In the genomic region with DNA sequence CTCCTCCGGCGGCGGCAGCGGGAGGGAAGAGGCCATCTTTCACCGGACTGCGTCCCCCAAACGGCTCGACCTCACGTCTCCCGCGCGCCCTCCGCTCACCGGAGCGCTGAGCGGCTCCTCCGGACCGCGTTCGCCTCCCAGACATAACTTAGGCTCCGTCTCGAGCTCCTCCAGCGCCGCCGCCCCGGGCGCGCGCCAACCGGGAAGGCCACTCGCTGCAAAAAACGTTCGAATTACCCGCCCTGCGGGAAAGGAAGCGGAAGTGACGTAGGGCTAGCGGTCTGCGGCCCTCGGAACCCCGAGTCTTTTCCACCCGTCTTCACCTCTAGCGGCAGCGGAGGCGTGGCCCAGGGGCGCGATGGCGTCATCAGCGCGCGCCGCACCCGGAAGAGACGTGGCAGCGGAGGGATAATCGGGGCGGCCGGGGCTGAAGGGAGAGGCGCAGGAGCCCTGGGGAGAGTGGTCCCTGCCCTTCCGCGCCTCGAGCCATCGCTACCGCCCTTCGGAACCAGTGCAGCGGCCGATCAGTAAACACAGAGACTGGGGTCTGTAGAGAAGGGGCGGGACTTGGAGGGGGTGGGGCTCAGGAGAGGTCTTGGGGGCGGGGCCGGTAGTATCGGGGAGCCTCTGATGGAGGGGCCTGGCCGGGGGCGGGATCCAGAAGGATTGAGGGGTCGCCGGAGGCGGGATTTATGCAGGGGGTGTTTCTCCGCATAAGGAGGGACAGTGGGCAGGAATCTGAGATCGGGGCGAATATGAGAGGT, we compare ENCODE assay signal across 8 cellular contexts. TPM values are rescaled to one million over a fixed set of nuclear protein-coding genes. Genes with fewer than 3 reads are reported as not detected.
A peak's percentile ranks its signal among the peaks of the same experiment; 100 is the strongest.
DNase-seq lines count a peak whose midpoint lies in the region; ATAC-seq and TF ChIP-seq lines count a peak whose summit lies in the region.

A gene with protein sequence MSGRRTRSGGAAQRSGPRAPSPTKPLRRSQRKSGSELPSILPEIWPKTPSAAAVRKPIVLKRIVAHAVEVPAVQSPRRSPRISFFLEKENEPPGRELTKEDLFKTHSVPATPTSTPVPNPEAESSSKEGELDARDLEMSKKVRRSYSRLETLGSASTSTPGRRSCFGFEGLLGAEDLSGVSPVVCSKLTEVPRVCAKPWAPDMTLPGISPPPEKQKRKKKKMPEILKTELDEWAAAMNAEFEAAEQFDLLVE (minus strand): TSS at position 207 of the 764 bp plus-strand sequence. CDS start 62 bp downstream, at position 145.
A gene (plus strand): TSS at position 389 of the 764 bp plus-strand sequence. CDS start 477 bp downstream, outside the sequence.

- H3K4me3 ChIP-seq in BLaER1 = peak within 1 kb of the TSS; percentile 85
- peak within 1 kb of the TSS; percentile 85 for H3K4me3 ChIP-seq in coronary artery

- peak within 1 kb of the TSS; percentile 98 for H3K4me3 Mint-ChIP-seq in activated CD4-positive, alpha-beta T cell treated with anti-CD3 and anti-CD28 coated beads, Interleukin-2, amount 10 ng/mL, durations not matched to agents 7 days and 5 days

- DNase-seq in NCI-H69 (lab: John Stamatoyannopoulos, UW) (peak; percentile 98), coronary artery (ENCODE audit: low spot score) (peak; percentile 94)
- peak; percentile 97 for DNase-seq in activated CD4-positive, alpha-beta T cell treated with anti-CD3 and anti-CD28 coated beads, Interleukin-2, amount 10 ng/mL, durations not matched to agents 7 days and 5 days
- peak; percentile 91 to 94 (median 92) for DNase-seq in stimulated activated CD4-positive, alpha-beta T cell treated with anti-CD3 and anti-CD28 coated beads, Interleukin-1b, Interleukin-23, amount 100 ng/mL, for 24 hours (ENCODE audit: low read depth in 4 of 4, low spot score in 1 of 4)

- CTCF ChIA-PET in activated CD4-positive, alpha-beta T cell treated with anti-CD3 and anti-CD28 coated beads, Interleukin-2, amount 10 ng/mL, durations not matched to agents 7 days and 5 days (lab: Charles Lee) = interaction anchor here (0.7 to 5.0 kb wide), 6 partner anchors 11 to 69 kb away, joined by 3 to 24 read pairs (median 4); a partner anchor contains a TSS

- peaks cover 6% of the 10 kb centered on the region; the same call in 1 of the 2 replicates for H4K20me1 ChIP-seq in BLaER1

- no peaks in the 10 kb centered on the region for H3K27me3 ChIP-seq in BLaER1
- no peaks in the 10 kb centered on the region for H3K27me3 ChIP-seq in layer of hippocampus (ENCODE audit: control insufficient read depth, insufficient read depth, low read length)

- H3K27ac ChIP-seq in BLaER1 = peak within 1 kb of the TSS; percentile 86
- H3K27ac ChIP-seq in coronary artery = peak within 1 kb of the TSS; percentile 94 to 97
- peak within 1 kb of the TSS; percentile 96 for H3K27ac ChIP-seq in layer of hippocampus (ENCODE audit: low read depth, low read length)

- H3K4me2 ChIP-seq in BLaER1 = peak within 1 kb of the TSS; percentile 99

- H3K9me3 ChIP-seq in BLaER1 = no peaks in the 10 kb centered on the region

- peaks cover 45% of the 10 kb centered on the region for H3K4me1 ChIP-seq in BLaER1

- peak within 1 kb of the TSS; percentile 88 for H3K9ac ChIP-seq in BLaER1

- peaks cover 51% of the 10 kb centered on the region for H3K4me1 Mint-ChIP-seq in activated CD4-positive, alpha-beta T cell treated with anti-CD3 and anti-CD28 coated beads, Interleukin-2, amount 10 ng/mL, durations not matched to agents 7 days and 5 days

- TF ChIP-seq CTCF in coronary artery (IDR thresholded peaks at IDR 0.05) = no peak

- H3K36me3 Mint-ChIP-seq in activated CD4-positive, alpha-beta T cell treated with anti-CD3 and anti-CD28 coated beads, Interleukin-2, amount 10 ng/mL, durations not matched to agents 7 days and 5 days (ENCODE audit: low read depth) = peaks cover 45% of the 10 kb centered on the region

- H3K27ac Mint-ChIP-seq in activated CD4-positive, alpha-beta T cell treated with anti-CD3 and anti-CD28 coated beads, Interleukin-2, amount 10 ng/mL, durations not matched to agents 7 days and 5 days = peak within 1 kb of the TSS; percentile 99

- peak; percentile 73 for ATAC-seq in GM19328 (IDR thresholded peaks at IDR 0.05; ENCODE audit: unreplicated experiment)
- peak; percentile 65 for ATAC-seq in HG03520 (IDR thresholded peaks at IDR 0.05; ENCODE audit: unreplicated experiment)

- POLR2A ChIA-PET in activated CD4-positive, alpha-beta T cell treated with anti-CD3 and anti-CD28 coated beads, Interleukin-2, amount 10 ng/mL, durations not matched to agents 7 days and 5 days (lab: Charles Lee) = no interaction called here

- no peaks in the 10 kb centered on the region for H3K9me3 Mint-ChIP-seq in activated CD4-positive, alpha-beta T cell treated with anti-CD3 and anti-CD28 coated beads, Interleukin-2, amount 10 ng/mL, durations not matched to agents 7 days and 5 days

- peaks cover 72% of the 10 kb centered on the region for H3K36me3 ChIP-seq in BLaER1

- H3K27me3 Mint-ChIP-seq in activated CD4-positive, alpha-beta T cell treated with anti-CD3 and anti-CD28 coated beads, Interleukin-2, amount 10 ng/mL, durations not matched to agents 7 days and 5 days = no peaks in the 10 kb centered on the region

RNA-seq across cellular contexts. Expression of the first gene that starts in this region (rescaled TPM):
- total RNA-seq in activated CD4-positive, alpha-beta T cell treated with anti-CD3 and anti-CD28 coated beads, Interleukin-2, amount 10 ng/mL, durations not matched to agents 7 days and 5 days = 100 to 1,000 TPM; 105 to 109 TPM

RNA-seq across cellular contexts. Expression of the second gene that starts in this region (rescaled TPM):
- total RNA-seq in activated CD4-positive, alpha-beta T cell treated with anti-CD3 and anti-CD28 coated beads, Interleukin-2, amount 10 ng/mL, durations not matched to agents 7 days and 5 days = 10 to 100 TPM; 27.2 to 29.8 TPM

Comparison
In these comparisons a context has a peak if more than half of its experiments do, and no peak if none do; other contexts are left out.
1. Peak in every context shown above with its lines: DNase-seq, ATAC-seq, H3K4me3 ChIP-seq and H3K27ac ChIP-seq.